Comparison of ENCODE assay signal across 8 cellular contexts in the genomic region with DNA sequence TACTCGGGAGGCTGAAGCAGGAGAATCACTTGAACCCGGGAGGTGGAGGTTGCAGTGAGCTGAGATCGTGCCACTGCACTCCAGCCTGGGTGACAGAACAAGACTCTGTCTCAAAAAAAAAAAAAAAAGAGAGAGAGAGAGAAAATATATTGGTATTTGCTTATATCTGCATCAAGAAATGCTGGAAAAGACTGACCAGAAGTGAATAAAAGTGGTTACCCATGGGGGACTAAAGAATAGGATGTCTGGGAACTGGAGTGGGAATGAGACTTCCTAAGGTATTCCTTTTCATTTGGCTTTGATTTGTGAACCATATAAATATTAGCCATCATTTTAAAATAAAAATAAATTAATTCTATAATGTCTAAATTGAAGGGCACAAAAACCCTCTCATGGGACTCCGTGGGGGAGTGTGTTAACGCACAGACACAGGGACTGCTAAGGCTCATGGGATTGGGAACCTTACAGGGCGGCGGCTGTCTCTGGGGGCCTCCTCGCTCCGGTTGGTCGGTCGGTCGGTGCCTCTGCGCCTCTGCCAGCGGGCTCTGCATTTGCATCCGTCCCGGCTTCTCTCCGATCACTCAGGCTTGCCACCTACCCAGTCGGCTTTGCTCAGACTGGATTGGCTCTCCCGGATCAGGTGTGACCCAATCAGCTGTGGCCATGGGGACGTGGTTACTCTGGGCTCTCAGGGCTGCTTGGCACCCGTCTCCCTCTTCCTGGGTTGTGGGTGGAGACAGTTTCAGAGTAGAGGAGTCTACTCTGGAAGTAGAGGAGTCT.
DNase-seq lines count a peak whose midpoint lies in the region; ATAC-seq and TF ChIP-seq lines count a peak whose summit lies in the region.

No MANE protein-coding gene starts in this region.

- no peaks in the 10 kb centered on the region for H3K36me3 ChIP-seq in GM06990 (ENCODE audit: control insufficient read depth, insufficient read depth, low read length)

- no peaks in the 10 kb centered on the region for H3K36me3 Mint-ChIP-seq in effector memory CD8-positive, alpha-beta T cell (ENCODE audit: insufficient read depth)

- no peaks in the 10 kb centered on the region for H3K9me3 Mint-ChIP-seq in effector memory CD8-positive, alpha-beta T cell

- H3K27ac Mint-ChIP-seq in effector memory CD8-positive, alpha-beta T cell = peak overlapping the region; percentile 56 to 91

- DNase-seq in GM06990 (ENCODE audit: extremely low read depth, insufficient read length) (peak; percentile 86), NCI-H2227 treated with DMSO at 0.1 percent for 48 hours (lab: John Stamatoyannopoulos, UW) (peak; percentile 73), medulla oblongata (ENCODE audit: extremely low spot score) (peak; percentile 76), AML-193 (lab: John Stamatoyannopoulos, UW) (no peak)
- peak; percentile 77 for DNase-seq in activated CD8-positive, alpha-beta memory T cell treated with anti-CD3 and anti-CD28 coated beads for 24 hours
- DNase-seq in effector memory CD8-positive, alpha-beta T cell = peak; percentile 36 to 52 (median 50)
- DNase-seq in stimulated activated CD8-positive, alpha-beta memory T cell treated with anti-CD3 and anti-CD28 coated beads, Interleukin-12 subunit alpha, Interleukin-12 subunit beta, amount 100 ng/mL, for 1 hour (ENCODE audit: low read depth) = peak; percentile 25

- H3K4me3 Mint-ChIP-seq in effector memory CD8-positive, alpha-beta T cell = peak overlapping the region; percentile 72 to 77

- H3K27me3 ChIP-seq in GM06990 (replicated peaks; ENCODE audit: control insufficient read depth, insufficient read depth, low read length) = no peaks in the 10 kb centered on the region

- peaks cover 9 to 16% of the 10 kb centered on the region in 2 donors for H3K4me1 Mint-ChIP-seq in effector memory CD8-positive, alpha-beta T cell (ENCODE audit: low read depth in 2 of 2)

- TF ChIP-seq CTCF in GM06990 (IDR thresholded peaks at IDR 0.05; ENCODE audit: insufficient read depth, low read length, poor library complexity, severe bottlenecking) = no peak

- H3K4me3 ChIP-seq in GM06990 (replicated peaks; ENCODE audit: low read depth, low read length) = peak overlapping the region; percentile 38

- H3K27me3 Mint-ChIP-seq in effector memory CD8-positive, alpha-beta T cell = no peaks in the 10 kb centered on the region

- peak; percentile 68 for ATAC-seq in HG02884 (IDR thresholded peaks at IDR 0.05; ENCODE audit: unreplicated experiment)
- peak; percentile 97 for ATAC-seq in effector memory CD8-positive, alpha-beta T cell (replicated peaks)

Comparison
In these comparisons a context has a peak if more than half of its experiments do, and no peak if none do; other contexts are left out.
1. DNase-seq: peak in GM06990 (single experiment), NCI-H2227 treated with DMSO at 0.1 percent for 48 hours (single experiment), activated CD8-positive, alpha-beta memory T cell treated with anti-CD3 and anti-CD28 coated beads for 24 hours (single experiment), effector memory CD8-positive, alpha-beta T cell (3 of 3), medulla oblongata (single experiment) and stimulated activated CD8-positive, alpha-beta memory T cell treated with anti-CD3 and anti-CD28 coated beads, Interleukin-12 subunit alpha, Interleukin-12 subunit beta, amount 100 ng/mL, for 1 hour (single experiment); none in AML-193 (0 of 2).